Comparison of ENCODE assay signal across 8 cellular contexts in the genomic region with DNA sequence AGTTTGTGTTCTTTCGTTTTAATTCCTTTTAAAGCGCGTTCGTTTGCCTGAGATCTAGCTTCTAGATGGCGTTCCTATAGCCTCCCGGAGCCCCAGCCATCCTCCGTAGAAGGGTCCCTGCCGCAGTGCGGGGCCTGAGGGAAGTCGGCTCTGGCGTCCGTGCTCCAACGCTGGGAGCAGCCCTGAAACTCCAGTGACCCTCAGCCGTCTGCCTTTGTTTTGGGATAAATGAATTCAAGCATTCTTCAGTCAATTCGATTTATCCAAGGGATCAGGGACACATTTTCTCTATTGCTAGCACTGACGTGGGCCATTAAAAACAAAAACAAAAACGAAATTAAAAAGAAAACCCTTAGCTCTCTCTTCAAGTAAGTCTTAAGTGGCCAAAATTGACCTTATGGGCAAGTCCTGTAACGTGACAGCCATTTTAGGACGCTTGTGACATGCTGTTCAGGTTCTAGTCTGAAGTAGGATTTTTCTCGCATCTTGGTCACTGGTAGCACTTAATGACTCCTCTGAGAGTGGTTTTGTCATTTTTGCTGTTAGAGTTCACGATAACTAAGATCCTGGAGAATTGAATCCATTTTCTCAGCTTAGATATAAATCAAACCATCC. TPM values are rescaled to one million over a fixed set of nuclear protein-coding genes. Genes with fewer than 3 reads are reported as not detected.
DNase-seq lines count a peak whose midpoint lies in the region; ATAC-seq and TF ChIP-seq lines count a peak whose summit lies in the region.

No MANE protein-coding gene starts in this region.

- CTCF ChIA-PET in activated CD4-positive, alpha-beta T cell treated with anti-CD3 and anti-CD28 coated beads for 36 hours (lab: Charles Lee) = interaction anchor here (0.6 to 1.8 kb wide), 5 partner anchors 10 to 359 kb away, joined by 3 to 6 read pairs (median 3); no protein-coding TSS in a partner anchor

- no CpG with 5 or more reads among the region's 21 CpGs for WGBS in iPS DF 6.9 (ENCODE audit: insufficient coverage, insufficient read length)

- no peak overlapping the region for H3K27ac ChIP-seq in iPS DF 6.9 (ENCODE audit: low read length)
- H3K27ac ChIP-seq in skin epidermis = peak overlapping the region; percentile 49 to 92 (median 82)

- H3K36me3 ChIP-seq in adipocyte (ENCODE audit: control insufficient read depth, insufficient read depth, low read length, severe bottlenecking) (no peaks in the 10 kb centered on the region), iPS DF 6.9 (ENCODE audit: control insufficient read depth, insufficient read depth, low read length) (no peaks in the 10 kb centered on the region)

- peak overlapping the region; percentile 90 for H3K4me3 Mint-ChIP-seq in activated CD4-positive, alpha-beta T cell treated with anti-CD3 and anti-CD28 coated beads for 36 hours

- ATAC-seq in activated CD4-positive, alpha-beta T cell treated with anti-CD3 and anti-CD28 coated beads for 36 hours = peak; percentile 12

- TF ChIP-seq CTCF in LNCaP clone FGC (IDR thresholded peaks at IDR 0.05; ENCODE audit: control insufficient read depth, extremely low read depth, insufficient read depth) = no peak

- no peaks in the 10 kb centered on the region for H3K9me3 Mint-ChIP-seq in activated CD4-positive, alpha-beta T cell treated with anti-CD3 and anti-CD28 coated beads for 36 hours (ENCODE audit: low read depth)

- intact Hi-C loops in activated CD4-positive, alpha-beta T cell treated with anti-CD3 and anti-CD28 coated beads for 36 hours (cut with DNase I, micrococcal nuclease) = loop anchor here (1.0 to 10.0 kb wide), 13 partner anchors 101 to 1814 kb away; partner anchors contain the start of genes NRIP1 (in 2 of the 2), SAMSN1 (in 2 of the 2) and RBM11 (in 1 of the 2)

- POLR2A ChIA-PET in activated CD4-positive, alpha-beta T cell treated with anti-CD3 and anti-CD28 coated beads for 36 hours (lab: Charles Lee) = interaction anchor here (0.6 to 0.7 kb wide), 2 partner anchors 71 to 158 kb away, joined by 3 to 4 read pairs; no protein-coding TSS in a partner anchor

- H3K4me3 ChIP-seq in LNCaP clone FGC (ENCODE audit: low read depth, low read length) = peak overlapping the region; percentile 75
- peak overlapping the region; percentile 99 for H3K4me3 ChIP-seq in adipocyte (ENCODE audit: low read length)
- peak overlapping the region; percentile 73; the same call in 1 of the 2 replicates for H3K4me3 ChIP-seq in iPS DF 6.9 (ENCODE audit: low read length)
- peak overlapping the region; percentile 72 to 95 (median 81) for H3K4me3 ChIP-seq in skin epidermis

- peaks cover 29% of the 10 kb centered on the region for H3K4me1 Mint-ChIP-seq in activated CD4-positive, alpha-beta T cell treated with anti-CD3 and anti-CD28 coated beads for 36 hours

- peak overlapping the region; percentile 94 for H3K9ac ChIP-seq in adipocyte (ENCODE audit: low read length)

- peak; percentile 22 for DNase-seq in activated CD4-positive, alpha-beta T cell treated with anti-CD3 and anti-CD28 coated beads for 36 hours
- DNase-seq in activated CD4-positive, alpha-beta T cell treated with anti-CD3 and anti-CD28 coated beads, Interleukin-2, amount 50 U/mL, for 4 hours = no peak
- peak; percentile 21 for DNase-seq in H4 (ENCODE audit: low spot score)
- no peak for DNase-seq in LNCaP clone FGC (ENCODE audit: low read depth)
- no peak for DNase-seq in adipocyte (ENCODE audit: low read depth)
- DNase-seq in iPS DF 6.9 (ENCODE audit: low read depth, low spot score) = no peak
- no peak for DNase-seq in NCI-H526 treated with DMSO at 0.1 percent for 48 hours (lab: John Stamatoyannopoulos, UW)

- no peaks in the 10 kb centered on the region for H3K9me3 ChIP-seq in adipocyte (ENCODE audit: control insufficient read depth, low read length)
- no peaks in the 10 kb centered on the region for H3K9me3 ChIP-seq in iPS DF 6.9 (ENCODE audit: control insufficient read depth, insufficient read depth, low read length)

- H3K27me3 Mint-ChIP-seq in activated CD4-positive, alpha-beta T cell treated with anti-CD3 and anti-CD28 coated beads for 36 hours = no peaks in the 10 kb centered on the region

- H3K27me3 ChIP-seq in adipocyte (replicated peaks; ENCODE audit: control insufficient read depth, insufficient read depth, low read length) (no peaks in the 10 kb centered on the region), iPS DF 6.9 (ENCODE audit: control insufficient read depth, insufficient read depth, low read length) (no peaks in the 10 kb centered on the region)

- peaks cover 15% of the 10 kb centered on the region for H3K36me3 Mint-ChIP-seq in activated CD4-positive, alpha-beta T cell treated with anti-CD3 and anti-CD28 coated beads for 36 hours (ENCODE audit: low read depth)

- peak overlapping the region; percentile 98 for H3K27ac Mint-ChIP-seq in activated CD4-positive, alpha-beta T cell treated with anti-CD3 and anti-CD28 coated beads for 36 hours

- peaks cover 14% of the 10 kb centered on the region for H3K4me1 ChIP-seq in adipocyte (ENCODE audit: control insufficient read depth, insufficient read depth, low read length)
- no peaks in the 10 kb centered on the region for H3K4me1 ChIP-seq in iPS DF 6.9 (ENCODE audit: control insufficient read depth, insufficient read depth, low read length)

RNA-seq across cellular contexts. Expression of gene HSPA13, which starts 0.8 kb away (rescaled TPM):
- 10 to 100 TPM; 29.5 to 50.2 TPM for total RNA-seq in activated CD4-positive, alpha-beta T cell treated with anti-CD3 and anti-CD28 coated beads for 36 hours
- total RNA-seq in H4 (2014; rRNA removed; shearing (Covaris generic)) = 80.9 and 91.9 TPM in 2 replicates

Comparison
In these comparisons a context has a peak if more than half of its experiments do, and no peak if none do; other contexts are left out.
1. DNase-seq: peak in activated CD4-positive, alpha-beta T cell treated with anti-CD3 and anti-CD28 coated beads for 36 hours (single experiment) and H4 (single experiment); none in activated CD4-positive, alpha-beta T cell treated with anti-CD3 and anti-CD28 coated beads, Interleukin-2, amount 50 U/mL, for 4 hours (0 of 2), LNCaP clone FGC (single experiment), adipocyte (single experiment), iPS DF 6.9 (single experiment) and NCI-H526 treated with DMSO at 0.1 percent for 48 hours (single experiment).
2. Peak in every context shown above with its lines, with median percentiles within 50 percentile points of each other: H3K4me3 ChIP-seq.